In genomic region chr14:83706555-83706954, GRCh38 we compare ENCODE assay signal across 20 cellular contexts.
A peak's percentile ranks its signal among the peaks of the same experiment; 100 is the strongest.
DNase-seq lines count a peak whose midpoint lies in the region; ATAC-seq, FAIRE-seq and TF ChIP-seq lines count a peak whose summit lies in the region.
"Had no signal": no experiment of that assay in that cellular context is flagged by ENCODE, and none has a peak within 500 bp of the region (broad histone marks: within the 10 kb centered on the region; RNA-seq: fewer than 3 reads in every experiment).

No MANE protein-coding gene starts in this region.

- H3K27ac ChIP-seq in astrocyte (ENCODE audit: low read depth, low read length) (no peak overlapping the region), osteoblast (ENCODE audit: low read depth, low read length) (no peak overlapping the region), left ventricle myocardium inferior (replicated peaks) (no peak overlapping the region)
- H3K27ac ChIP-seq: hepatocyte, psoas muscle had no signal

- H3K9ac ChIP-seq in astrocyte (ENCODE audit: low read length): no peak overlapping the region

- no peak for TF ChIP-seq EP300 in Ishikawa (IDR thresholded peaks at IDR 0.05; ENCODE audit: borderline replicate concordance)

- H4K20me1 ChIP-seq in astrocyte (ENCODE audit: insufficient read depth, low read length): no peaks in the 10 kb centered on the region
- H4K20me1 ChIP-seq in osteoblast (ENCODE audit: insufficient read depth, low read length): no peaks in the 10 kb centered on the region

- TF ChIP-seq RAD21 in Ishikawa (IDR thresholded peaks at IDR 0.05; ENCODE audit: low read depth): no peak; the same call in 1 of the 2 replicates

- no peaks in the 10 kb centered on the region for H3K36me3 ChIP-seq in astrocyte (ENCODE audit: insufficient read depth, low read length)
- no peaks in the 10 kb centered on the region for H3K36me3 ChIP-seq in osteoblast (ENCODE audit: insufficient read depth, low read length)
- H3K36me3 ChIP-seq in left ventricle myocardium inferior: no peaks in the 10 kb centered on the region
- H3K36me3 ChIP-seq: BE2C had no signal

- H3K4me3 ChIP-seq in astrocyte (ENCODE audit: insufficient read depth, low read depth, low read length): no peak overlapping the region
- H3K4me3 ChIP-seq in osteoblast (ENCODE audit: insufficient read depth, low read length): no peak overlapping the region
- H3K4me3 ChIP-seq in left ventricle myocardium inferior: no peak overlapping the region
- H3K4me3 ChIP-seq: hepatocyte, psoas muscle had no signal

- H2AFZ ChIP-seq in astrocyte (ENCODE audit: low read depth, low read length) (no peak overlapping the region), osteoblast (ENCODE audit: low read length) (no peak overlapping the region)
- H2AFZ ChIP-seq: hepatocyte had no signal

- H3K4me1 Mint-ChIP-seq in astrocyte (ENCODE audit: low read depth, unreplicated experiment): peaks cover 13% of the 10 kb centered on the region
- H3K4me1 Mint-ChIP-seq: IgD-negative memory B cell had no signal

- H3K4me1 ChIP-seq in astrocyte (ENCODE audit: insufficient read depth, low read length): no peaks in the 10 kb centered on the region
- no peaks in the 10 kb centered on the region for H3K4me1 ChIP-seq in osteoblast (ENCODE audit: insufficient read depth, low read length)
- no peaks in the 10 kb centered on the region for H3K4me1 ChIP-seq in left ventricle myocardium inferior
- H3K4me1 ChIP-seq: BE2C, psoas muscle had no signal

- no peak for TF ChIP-seq CTCF in astrocyte (IDR thresholded peaks at IDR 0.05; ENCODE audit: insufficient read depth, low read depth, low read length)
- TF ChIP-seq CTCF in osteoblast (IDR thresholded peaks at IDR 0.05; ENCODE audit: extremely low read depth, low read depth, low read length): no peak
- TF ChIP-seq CTCF in left ventricle myocardium inferior (IDR thresholded peaks at IDR 0.05; ENCODE audit: borderline replicate concordance): no peak

- H3K36me3 Mint-ChIP-seq in astrocyte (ENCODE audit: low read depth, unreplicated experiment): no peaks in the 10 kb centered on the region
- H3K36me3 Mint-ChIP-seq: activated CD4-positive, alpha-beta memory T cell treated with anti-CD3 and anti-CD28 coated beads for 36 hours had no signal

- no peak overlapping the region for H3K4me3 Mint-ChIP-seq in astrocyte (ENCODE audit: unreplicated experiment)
- H3K4me3 Mint-ChIP-seq: activated CD4-positive, alpha-beta memory T cell treated with anti-CD3 and anti-CD28 coated beads for 36 hours; IgD-negative memory B cell; mesothelial cell of epicardium had no signal

- H3K9me3 Mint-ChIP-seq in astrocyte (ENCODE audit: unreplicated experiment): no peaks in the 10 kb centered on the region
- H3K9me3 Mint-ChIP-seq: mesothelial cell of epicardium had no signal

- no peaks in the 10 kb centered on the region for H3K27me3 ChIP-seq in astrocyte (ENCODE audit: insufficient read depth, low read length)
- H3K27me3 ChIP-seq in osteoblast (ENCODE audit: insufficient read depth, low read length): no peaks in the 10 kb centered on the region
- H3K27me3 ChIP-seq in left ventricle myocardium inferior (ENCODE audit: low read depth): no peaks in the 10 kb centered on the region
- H3K27me3 ChIP-seq: BE2C, hepatocyte had no signal

- peak overlapping the region; percentile 20 for H3K27ac Mint-ChIP-seq in astrocyte (ENCODE audit: unreplicated experiment)
- H3K27ac Mint-ChIP-seq: activated CD4-positive, alpha-beta memory T cell treated with anti-CD3 and anti-CD28 coated beads for 36 hours; IgD-negative memory B cell; mesothelial cell of epicardium had no signal

- no peaks in the 10 kb centered on the region for H3K9me3 ChIP-seq in astrocyte (ENCODE audit: insufficient read depth, low read depth, low read length)
- peaks cover 3% of the 10 kb centered on the region for H3K9me3 ChIP-seq in osteoblast (ENCODE audit: low read depth, low read length)
- H3K9me3 ChIP-seq in left ventricle myocardium inferior (replicated peaks): peaks cover 7% of the 10 kb centered on the region
- H3K9me3 ChIP-seq: BE2C, psoas muscle had no signal

- no peaks in the 10 kb centered on the region for H3K27me3 Mint-ChIP-seq in astrocyte (ENCODE audit: low read depth, unreplicated experiment)
- H3K27me3 Mint-ChIP-seq: activated CD4-positive, alpha-beta memory T cell treated with anti-CD3 and anti-CD28 coated beads for 36 hours; IgD-negative memory B cell had no signal

- no peaks in the 10 kb centered on the region for H3K79me2 ChIP-seq in astrocyte (ENCODE audit: insufficient read depth, low read length)
- no peaks in the 10 kb centered on the region for H3K79me2 ChIP-seq in osteoblast (ENCODE audit: insufficient read depth, low read length)
- H3K79me2 ChIP-seq: hepatocyte had no signal

- intact Hi-C loops in left ventricle myocardium inferior (cut with micrococcal nuclease): no loop called here

- H3K4me2 ChIP-seq in astrocyte (ENCODE audit: low read length) (no peak overlapping the region), osteoblast (ENCODE audit: insufficient read depth, low read length) (no peak overlapping the region)
- H3K4me2 ChIP-seq: hepatocyte had no signal

- ATAC-seq in HG02884 (IDR thresholded peaks at IDR 0.05; ENCODE audit: unreplicated experiment) (no peak), HG02973 (IDR thresholded peaks at IDR 0.05; ENCODE audit: unreplicated experiment) (no peak)
- ATAC-seq: Panc1, psoas muscle had no signal

- FAIRE-seq in astrocyte (lab: Jason Lieb, UNC): no peak
- FAIRE-seq: bronchial epithelial cell had no signal

- DNase-seq in AG20443 (ENCODE audit: low spot score): peak; percentile 6
- no peak for DNase-seq in astrocyte (ENCODE audit: low read depth)
- peak; percentile 38 for DNase-seq in kidney glomerular epithelial cell (lab: John Stamatoyannopoulos, UW)
- DNase-seq in osteoblast (ENCODE audit: insufficient read length, low spot score, missing footprints): no peak
- no peak for DNase-seq in left ventricle myocardium inferior
- DNase-seq: activated CD4-positive, alpha-beta memory T cell treated with anti-CD3 and anti-CD28 coated beads for 36 hours; activated gamma-delta T cell; BE2C; NCI-H1930; psoas muscle; stimulated activated CD4-positive, alpha-beta T cell treated with anti-CD3 and anti-CD28 coated beads, Interleukin-4, amount 100 ng/mL, for 1 hour; stimulated activated naive CD4-positive, alpha-beta T cell treated with Interleukin-2 at 50 U/mL for 16 hours had no signal

TF ChIP-seq in Ishikawa, 13 proteins besides CTCF, POLR2A, EP300 and RAD21:
- no peak for TF ChIP-seq TCF12 (IDR thresholded peaks at IDR 0.05; ENCODE audit: low read depth)
- no peak for TF ChIP-seq EGR1 (IDR thresholded peaks at IDR 0.05)
- TF ChIP-seq NFIC (IDR thresholded peaks at IDR 0.05): no peak
- TF ChIP-seq TEAD4 (IDR thresholded peaks at IDR 0.05): peak; percentile 48
- no peak for TF ChIP-seq FOXM1 (IDR thresholded peaks at IDR 0.05; ENCODE audit: borderline replicate concordance, low read depth)

Comparison
In these comparisons a context has a peak if more than half of its experiments do, and no peak if none do; other contexts are left out.
1. DNase-seq: peak in AG20443 (single experiment) and kidney glomerular epithelial cell (single experiment); none in astrocyte (single experiment), osteoblast (single experiment) and left ventricle myocardium inferior (single experiment).